In genomic region chr3:53730565-53730964, GRCh38 we compare ENCODE assay signal across 16 cellular contexts.
A peak's percentile ranks its signal among the peaks of the same experiment; 100 is the strongest.
DNase-seq lines count a peak whose midpoint lies in the region; ATAC-seq and TF ChIP-seq lines count a peak whose summit lies in the region.
"Had no signal": no experiment of that assay in that cellular context is flagged by ENCODE, and none has a peak within 500 bp of the region (broad histone marks: within the 10 kb centered on the region; RNA-seq: fewer than 3 reads in every experiment).

No MANE protein-coding gene starts in this region.

- no peaks in the 10 kb centered on the region for H3K9me3 ChIP-seq in neuronal stem cell (replicated peaks in 1 of 2; ENCODE audit: control insufficient read depth in 2 of 2, insufficient read depth in 1 of 2, low read depth in 1 of 2, low read length in 2 of 2)

- in situ Hi-C loops in KBM-7 (cut with MboI; ENCODE audit: low pct_unique_long_range_greater_than_20kb, low sequenced_read_pairs): no loop called here

- peak in 8 of 14 donors; percentile 17 to 49 (median 36) for DNase-seq in C1 segment of cervical spinal cord (lab: John Stamatoyannopoulos, UW)
- DNase-seq in NCI-H526 treated with DMSO at 0.1 percent for 48 hours (lab: John Stamatoyannopoulos, UW): peak; percentile 11
- peak; percentile 3 for DNase-seq in fibroblast of villous mesenchyme (ENCODE audit: low read depth)
- no peak for DNase-seq in neuronal stem cell (ENCODE audit: low spot score)
- DNase-seq in HEK293T (ENCODE audit: extremely low spot score): no peak
- DNase-seq in KBM-7: no peak
- DNase-seq: activated naive CD4-positive, alpha-beta T cell treated with anti-CD3 and anti-CD28 coated beads, Interleukin-2, amount 50 U/mL, for 16 hours; CD4-positive, CD25-positive, alpha-beta regulatory T cell; MM.1S; NCI-H510A treated with DMSO at 0.1 percent for 48 hours; SHP77; stimulated activated CD4-positive, alpha-beta T cell treated with anti-CD3 and anti-CD28 coated beads, Interleukin-2, amount 100 ng/mL, for 24 hours; stimulated activated naive CD8-positive, alpha-beta T cell treated with anti-CD3 and anti-CD28 coated beads, Interleukin-15, Interleukin-2, amounts not matched to agents 100 U/mL and 50 U/mL, for 24 hours had no signal

- no peak overlapping the region for H2BK120ac ChIP-seq in neuronal stem cell (ENCODE audit: low read depth, low read length)

- H2BK5ac ChIP-seq in neuronal stem cell (ENCODE audit: low read length): no peak overlapping the region

- H3K9ac ChIP-seq in neuronal stem cell (ENCODE audit: low read depth, low read length, poor library complexity): no peak overlapping the region

- H3K23ac ChIP-seq in neuronal stem cell (ENCODE audit: low read depth, low read length, poor library complexity): no peak overlapping the region

- peak overlapping the region; percentile 50 for H3K14ac ChIP-seq in neuronal stem cell (ENCODE audit: low read length)

- no peak overlapping the region for H2BK12ac ChIP-seq in neuronal stem cell (ENCODE audit: low read length)

- no peak overlapping the region for H4K8ac ChIP-seq in neuronal stem cell (ENCODE audit: low read depth, low read length)

- H2AFZ ChIP-seq in neuronal stem cell (ENCODE audit: low read length): no peak overlapping the region

- no peaks in the 10 kb centered on the region for H3K27me3 ChIP-seq in neuronal stem cell (ENCODE audit: control insufficient read depth in 3 of 3, insufficient read depth in 3 of 3, low read depth in 1 of 3, low read length in 3 of 3)

- no peak overlapping the region for H2AK5ac ChIP-seq in neuronal stem cell (ENCODE audit: low read depth, low read length)

- POLR2A ChIA-PET in HEK293T (lab: Yijun Ruan, JAX): no interaction called here

- CTCF ChIA-PET in HEK293T (lab: Yijun Ruan, JAX): no interaction called here

- no peak overlapping the region for H3K27ac ChIP-seq in neuronal stem cell (replicated peaks; ENCODE audit: low read length)

- no peak overlapping the region for H2BK15ac ChIP-seq in neuronal stem cell (ENCODE audit: low read length)

- H3K18ac ChIP-seq in neuronal stem cell (ENCODE audit: low read length): no peak overlapping the region

- no peak for ATAC-seq in GM18502 (IDR thresholded peaks at IDR 0.05; ENCODE audit: poor library complexity, unreplicated experiment)
- no peak for ATAC-seq in HG02759 (IDR thresholded peaks at IDR 0.05; ENCODE audit: unreplicated experiment)
- ATAC-seq: left lobe of liver; stimulated activated naive CD8-positive, alpha-beta T cell treated with anti-CD3 and anti-CD28 coated beads, Interleukin-15, Interleukin-2, amounts not matched to agents 100 U/mL and 50 U/mL, for 24 hours had no signal

- H3K4me2 ChIP-seq in neuronal stem cell (ENCODE audit: insufficient read depth, low read length, poor library complexity, severe bottlenecking): no peak overlapping the region

- no peak overlapping the region for H4K91ac ChIP-seq in neuronal stem cell (ENCODE audit: low read depth, low read length, poor library complexity)

- no CpG with 5 or more reads among the region's 8 CpGs for WGBS in neuronal stem cell (ENCODE audit: extremely low coverage in 2 of 2, insufficient read length in 2 of 2, insufficient replicate concordance in 1 of 2), 2 donors

- H3K36me3 ChIP-seq in neuronal stem cell (replicated peaks in 1 of 2; ENCODE audit: control insufficient read depth in 2 of 2, insufficient read depth in 2 of 2, low read length in 2 of 2): no peaks in the 10 kb centered on the region

- no peak for TF ChIP-seq CTCF in fibroblast of villous mesenchyme (IDR thresholded peaks at IDR 0.05; ENCODE audit: insufficient read depth, low read depth, low read length)

- H3K4me3 ChIP-seq in fibroblast of villous mesenchyme (ENCODE audit: low read depth, low read length) (no peak overlapping the region), neuronal stem cell (ENCODE audit: low read length in 2 of 2) (no peak overlapping the region)

- peaks cover 0 to 2% of the 10 kb centered on the region in 2 donors for H3K4me1 ChIP-seq in neuronal stem cell (ENCODE audit: control insufficient read depth in 2 of 2, insufficient read depth in 1 of 2, low read depth in 1 of 2, low read length in 2 of 2)

- H3K4ac ChIP-seq in neuronal stem cell (ENCODE audit: low read length): no peak overlapping the region

- no peaks in the 10 kb centered on the region for H3K79me1 ChIP-seq in neuronal stem cell (ENCODE audit: low read depth, low read length)

TF ChIP-seq in HEK293T, 16 proteins besides CTCF, POLR2A, EP300 and RAD21:
- TF ChIP-seq CTBP1 (IDR thresholded peaks at IDR 0.05; ENCODE audit: borderline replicate concordance): no peak
- TF ChIP-seq TARDBP (IDR thresholded peaks at IDR 0.05): no peak
- TF ChIP-seq PKNOX1 (IDR thresholded peaks at IDR 0.05): no peak
- no peak for TF ChIP-seq BHLHE40 (IDR thresholded peaks at IDR 0.05; ENCODE audit: borderline replicate concordance)
- TF ChIP-seq FOXM1 (IDR thresholded peaks at IDR 0.05; ENCODE audit: borderline replicate concordance): no peak
- TF ChIP-seq ELF4 (IDR thresholded peaks at IDR 0.05): no peak

Comparison
In these comparisons a context has a peak if more than half of its experiments do, and no peak if none do; other contexts are left out.
1. DNase-seq: peak in C1 segment of cervical spinal cord (8 of 14), NCI-H526 treated with DMSO at 0.1 percent for 48 hours (single experiment) and fibroblast of villous mesenchyme (single experiment); none in neuronal stem cell (single experiment), HEK293T (single experiment) and KBM-7 (single experiment).